ENCODE assay signal across 35 cellular contexts in the genomic region with DNA sequence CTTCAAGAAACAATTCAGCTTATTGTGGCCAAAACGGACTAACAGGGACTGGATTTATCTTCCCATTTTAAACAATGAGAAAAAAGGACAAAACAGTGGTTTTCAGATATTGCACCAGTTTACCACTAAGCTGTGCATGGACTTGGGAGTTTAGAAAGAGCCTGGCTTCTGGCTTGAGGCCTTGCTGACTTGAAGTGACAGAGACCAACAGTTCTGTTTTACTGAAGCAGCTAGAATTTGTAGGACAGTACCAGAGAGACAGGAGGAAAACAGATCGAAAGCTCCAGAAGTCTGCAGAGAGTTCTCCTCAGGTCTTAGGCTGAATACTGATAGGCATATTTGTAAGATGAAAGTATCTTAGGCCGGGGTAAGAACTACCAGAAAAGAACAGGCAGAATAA. TPM values are rescaled to one million over a fixed set of nuclear protein-coding genes. Genes with fewer than 3 reads are reported as not detected.
"Had no signal": no experiment of that assay in that cellular context is flagged by ENCODE, and none has a peak within 500 bp of the region (broad histone marks: within the 10 kb centered on the region; RNA-seq: fewer than 3 reads in every experiment).

No MANE protein-coding gene starts in this region.

- H3K4me3 ChIP-seq: MG63, SJCRH30, SK-N-MC had no signal

- H3K9me3 ChIP-seq: MG63, SJCRH30 had no signal

- H3K27me3 ChIP-seq: brain microvascular endothelial cell, SJCRH30 had no signal

- ATAC-seq: activated CD8-positive, alpha-beta T cell treated with anti-CD3 and anti-CD28 coated beads for 36 hours; activated T-cell treated with anti-CD3 and anti-CD28 coated beads, Interleukin-2, amount 50 U/mL, for 72 hours; activated T-helper 17 cell treated with anti-CD3 and anti-CD28 coated beads, Interleukin-2, amount 50 U/mL, for 72 hours had no signal

- H3K36me3 ChIP-seq: brain microvascular endothelial cell, MG63, SJCRH30 had no signal

- H3K4me1 Mint-ChIP-seq: activated CD4-positive, alpha-beta T cell treated with anti-CD3 and anti-CD28 coated beads, Interleukin-2, amount 10 ng/mL, durations not matched to agents 24 days and 14 days; activated naive CD8-positive, alpha-beta T cell treated with anti-CD3 and anti-CD28 coated beads for 36 hours; activated T-helper 17 cell treated with anti-CD3 and anti-CD28 coated beads, Interleukin-2, amount 50 U/mL, for 72 hours had no signal

- DNase-seq: activated CD4-positive, alpha-beta T cell treated with anti-CD3 and anti-CD28 coated beads for 1 hour; activated CD4-positive, alpha-beta T cell treated with anti-CD3 and anti-CD28 coated beads, Interleukin-2, amount 10 ng/mL, durations not matched to agents 24 days and 14 days; activated CD4-positive, alpha-beta T cell treated with anti-CD3 and anti-CD28 coated beads, Interleukin-2, amount 50 U/mL, for 4 hours; activated CD4-positive, CD25-positive, alpha-beta regulatory T cell; activated CD8-positive, alpha-beta T cell treated with anti-CD3 and anti-CD28 coated beads for 36 hours; activated effector memory CD4-positive, alpha-beta T cell treated with anti-CD3 and anti-CD28 coated beads, Interleukin-2, amount 50 U/mL, for 16 hours; activated naive CD4-positive, alpha-beta T cell; activated naive CD4-positive, alpha-beta T cell treated with anti-CD3 and anti-CD28 coated beads, Interleukin-2, amount 50 U/mL, for 16 hours; activated naive CD8-positive, alpha-beta T cell treated with anti-CD3 and anti-CD28 coated beads for 36 hours; activated T-cell treated with anti-CD3 and anti-CD28 coated beads, Interleukin-2, amount 50 U/mL, for 1 hour; activated T-cell treated with anti-CD3 and anti-CD28 coated beads, Interleukin-2, amount 50 U/mL, for 72 hours; amniotic stem cell; aorta; brain microvascular endothelial cell; central memory CD4-positive, alpha-beta T cell; MG63; NCI-H1092 treated with DMSO at 0.1 percent for 48 hours; NCI-H1417; NCI-H187 treated with DMSO at 0.1 percent for 48 hours; NCI-H2081; NCI-H2171 treated with DMSO at 0.1 percent for 48 hours; NCI-H2227 treated with DMSO at 0.1 percent for 48 hours; NCI-H446; NCI-H510A treated with DMSO at 0.1 percent for 48 hours; NCI-H526 treated with DMSO at 0.1 percent for 48 hours; NCI-H82; SHP77; SJCRH30; T-helper 9 cell had no signal

- H3K9me3 Mint-ChIP-seq: activated CD4-positive, alpha-beta T cell treated with anti-CD3 and anti-CD28 coated beads, Interleukin-2, amount 10 ng/mL, durations not matched to agents 24 days and 14 days; activated CD8-positive, alpha-beta T cell treated with anti-CD3 and anti-CD28 coated beads for 36 hours; activated naive CD8-positive, alpha-beta T cell treated with anti-CD3 and anti-CD28 coated beads for 36 hours; activated T-cell treated with anti-CD3 and anti-CD28 coated beads, Interleukin-2, amount 50 U/mL, for 72 hours; activated T-helper 17 cell treated with anti-CD3 and anti-CD28 coated beads, Interleukin-2, amount 50 U/mL, for 72 hours; T-helper 1 cell treated with Interleukin-12 subunit alpha and Interleukin-12 subunit beta and Interleukin-4 antibody, amounts not matched to agents 30 μg/mL and 1 μg/mL, for 36 hours had no signal

- H3K27ac ChIP-seq: brain microvascular endothelial cell, SJCRH30, SK-N-MC, VCaP had no signal

- H3K27me3 Mint-ChIP-seq: activated CD8-positive, alpha-beta T cell treated with anti-CD3 and anti-CD28 coated beads for 36 hours had no signal

- H3K4me3 Mint-ChIP-seq: activated CD4-positive, alpha-beta T cell treated with anti-CD3 and anti-CD28 coated beads, Interleukin-2, amount 10 ng/mL, durations not matched to agents 24 days and 14 days; activated CD8-positive, alpha-beta T cell treated with anti-CD3 and anti-CD28 coated beads for 36 hours; activated naive CD8-positive, alpha-beta T cell treated with anti-CD3 and anti-CD28 coated beads for 36 hours; activated T-cell treated with anti-CD3 and anti-CD28 coated beads, Interleukin-2, amount 50 U/mL, for 72 hours; activated T-helper 17 cell treated with anti-CD3 and anti-CD28 coated beads, Interleukin-2, amount 50 U/mL, for 72 hours; T-helper 1 cell treated with Interleukin-12 subunit alpha and Interleukin-12 subunit beta and Interleukin-4 antibody, amounts not matched to agents 30 μg/mL and 1 μg/mL, for 36 hours had no signal

- H3K36me3 Mint-ChIP-seq: activated naive CD8-positive, alpha-beta T cell treated with anti-CD3 and anti-CD28 coated beads for 36 hours had no signal

- H3K27ac Mint-ChIP-seq: activated CD4-positive, alpha-beta T cell treated with anti-CD3 and anti-CD28 coated beads, Interleukin-2, amount 10 ng/mL, durations not matched to agents 24 days and 14 days; activated CD8-positive, alpha-beta T cell treated with anti-CD3 and anti-CD28 coated beads for 36 hours; activated naive CD8-positive, alpha-beta T cell treated with anti-CD3 and anti-CD28 coated beads for 36 hours; activated T-cell treated with anti-CD3 and anti-CD28 coated beads, Interleukin-2, amount 50 U/mL, for 72 hours; activated T-helper 17 cell treated with anti-CD3 and anti-CD28 coated beads, Interleukin-2, amount 50 U/mL, for 72 hours; T-helper 1 cell treated with Interleukin-12 subunit alpha and Interleukin-12 subunit beta and Interleukin-4 antibody, amounts not matched to agents 30 μg/mL and 1 μg/mL, for 36 hours had no signal

- H3K4me1 ChIP-seq: SJCRH30 had no signal

RNA-seq across cellular contexts. Expression of a gene that starts 20.5 kb away (rescaled TPM):
- total RNA-seq: activated CD4-positive, alpha-beta T cell treated with anti-CD3 and anti-CD28 coated beads, Interleukin-2, amount 10 ng/mL, durations not matched to agents 24 days and 14 days; activated CD8-positive, alpha-beta memory T cell treated with anti-CD3 and anti-CD28 coated beads for 36 hours; activated CD8-positive, alpha-beta T cell treated with anti-CD3 and anti-CD28 coated beads for 36 hours; activated naive CD8-positive, alpha-beta T cell treated with anti-CD3 and anti-CD28 coated beads for 36 hours; activated T-cell treated with anti-CD3 and anti-CD28 coated beads, Interleukin-2, amount 50 U/mL, for 72 hours; activated T-helper 17 cell treated with anti-CD3 and anti-CD28 coated beads, Interleukin-2, amount 50 U/mL, for 72 hours; aorta; cerebellum; SJCRH30 had no signal
- polyA plus RNA-seq: aorta had no signal

RNA-seq across cellular contexts. Expression of a gene that starts 25.1 kb away (rescaled TPM):
- total RNA-seq: activated CD4-positive, alpha-beta T cell treated with anti-CD3 and anti-CD28 coated beads, Interleukin-2, amount 10 ng/mL, durations not matched to agents 24 days and 14 days; activated CD8-positive, alpha-beta memory T cell treated with anti-CD3 and anti-CD28 coated beads for 36 hours; activated T-helper 17 cell treated with anti-CD3 and anti-CD28 coated beads, Interleukin-2, amount 50 U/mL, for 72 hours; cerebellum had no signal
